16 cellular contexts compared by ENCODE assay signal in the genomic region with DNA sequence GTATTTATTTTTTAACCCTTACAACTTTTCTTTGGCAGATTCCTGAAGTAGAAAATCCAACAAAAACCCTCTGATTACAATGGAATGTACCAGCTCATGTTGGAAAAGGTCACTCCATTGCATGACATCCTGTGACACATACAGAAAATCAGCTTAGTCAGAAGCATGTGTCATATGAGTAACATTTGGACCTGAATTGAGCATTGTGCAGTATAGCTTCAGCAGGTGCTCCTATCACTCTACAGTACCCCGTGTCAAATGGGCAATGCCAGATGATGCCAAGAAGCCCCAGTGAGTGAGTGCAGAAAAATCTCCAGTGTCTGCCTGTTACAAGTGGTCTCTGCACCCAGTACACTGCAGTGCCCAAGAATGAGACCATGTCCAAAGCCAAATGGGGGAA.
A peak's percentile ranks its signal among the peaks of the same experiment; 100 is the strongest.
DNase-seq lines count a peak whose midpoint lies in the region; ATAC-seq, FAIRE-seq and TF ChIP-seq lines count a peak whose summit lies in the region.
"Had no signal": no experiment of that assay in that cellular context is flagged by ENCODE, and none has a peak within 500 bp of the region (broad histone marks: within the 10 kb centered on the region; RNA-seq: fewer than 3 reads in every experiment).

No MANE protein-coding gene starts in this region.

- H3K4me2 ChIP-seq in GM12878 (ENCODE audit: control insufficient read depth, insufficient read depth) (no peak overlapping the region), MM.1S (ENCODE audit: low read depth, low read length) (no peak overlapping the region)

- no peak overlapping the region for H3K4me3 ChIP-seq in MG63
- H3K4me3 ChIP-seq in GM12878: no peak overlapping the region
- no peak overlapping the region for H3K4me3 ChIP-seq in MM.1S (ENCODE audit: low read length)
- H3K4me3 ChIP-seq: cardiac muscle cell, transverse colon had no signal

- no peaks in the 10 kb centered on the region for H3K27me3 Mint-ChIP-seq in activated CD4-positive, alpha-beta T cell treated with anti-CD3 and anti-CD28 coated beads for 36 hours
- H3K27me3 Mint-ChIP-seq in activated CD4-positive, alpha-beta T cell treated with anti-CD3 and anti-CD28 coated beads, Interleukin-2, amount 10 ng/mL, durations not matched to agents 7 days and 5 days: peaks cover 2% of the 10 kb centered on the region
- H3K27me3 Mint-ChIP-seq in T-helper 2 cell treated with Interferon-gamma antibody and Interleukin-4, amounts not matched to agents 5 μg/mL and 100 μg/mL, for 36 hours (ENCODE audit: low read depth): no peaks in the 10 kb centered on the region

- TF ChIP-seq EP300 in GM12878 (IDR thresholded peaks at IDR 0.05; ENCODE audit: borderline replicate concordance in 1 of 2, control insufficient read depth in 1 of 2, low read depth in 2 of 2, low read length in 2 of 2): no peak

- H2AFZ ChIP-seq in GM12878 (ENCODE audit: control insufficient read depth, low read depth, low read length) (no peak overlapping the region), MM.1S (ENCODE audit: low read length) (no peak overlapping the region)

- H3K9ac ChIP-seq in GM12878 (ENCODE audit: control insufficient read depth, insufficient read depth, low read length) (no peak overlapping the region), MM.1S (ENCODE audit: low read length) (no peak overlapping the region)

- SMC1A ChIA-PET in GM12878 (lab: Charles Lee; ENCODE audit: uncharacterized antibody, unreplicated experiment): no interaction called here

- H3K36me3 ChIP-seq in MG63 (no peaks in the 10 kb centered on the region), GM12878 (ENCODE audit: control insufficient read depth in 2 of 2, insufficient read depth in 2 of 2, low read length in 1 of 2) (no peaks in the 10 kb centered on the region), MM.1S (replicated peaks; ENCODE audit: insufficient read depth, low read length) (no peaks in the 10 kb centered on the region)
- H3K36me3 ChIP-seq: cardiac muscle cell, transverse colon had no signal

- RAD21 ChIA-PET in GM12878 (lab: Charles Lee; ENCODE audit: unreplicated experiment): no interaction called here

- no peaks in the 10 kb centered on the region for H3K9me2 ChIP-seq in MM.1S (replicated peaks; ENCODE audit: insufficient read depth, low read length)

- WGBS in GM12878 (ENCODE audit: insufficient coverage, insufficient replicate concordance, low lambda C conversion rate, missing lambda C conversion rate): 0% methylated on average over 1 of the region's 1 CpG

- peak overlapping the region; percentile 75 for H3K27ac Mint-ChIP-seq in activated CD4-positive, alpha-beta T cell treated with anti-CD3 and anti-CD28 coated beads for 36 hours
- H3K27ac Mint-ChIP-seq in activated CD4-positive, alpha-beta T cell treated with anti-CD3 and anti-CD28 coated beads, Interleukin-2, amount 10 ng/mL, durations not matched to agents 7 days and 5 days: no peak overlapping the region
- H3K27ac Mint-ChIP-seq in T-helper 2 cell treated with Interferon-gamma antibody and Interleukin-4, amounts not matched to agents 5 μg/mL and 100 μg/mL, for 36 hours: no peak overlapping the region
- H3K27ac Mint-ChIP-seq: endodermal cell had no signal

- H3K9me3 Mint-ChIP-seq in activated CD4-positive, alpha-beta T cell treated with anti-CD3 and anti-CD28 coated beads for 36 hours (ENCODE audit: low read depth): peaks cover 17% of the 10 kb centered on the region
- peaks cover 25% of the 10 kb centered on the region for H3K9me3 Mint-ChIP-seq in activated CD4-positive, alpha-beta T cell treated with anti-CD3 and anti-CD28 coated beads, Interleukin-2, amount 10 ng/mL, durations not matched to agents 7 days and 5 days
- H3K9me3 Mint-ChIP-seq in T-helper 2 cell treated with Interferon-gamma antibody and Interleukin-4, amounts not matched to agents 5 μg/mL and 100 μg/mL, for 36 hours: peaks cover 36% of the 10 kb centered on the region

- intact Hi-C loops in activated CD4-positive, alpha-beta T cell treated with anti-CD3 and anti-CD28 coated beads for 36 hours (cut with DNase I, micrococcal nuclease): loop anchor here (1.0 to 5.0 kb wide), 2 partner anchors 40 to 43 kb away; no protein-coding TSS in a partner anchor
- intact Hi-C loops in GM12878 (cut with micrococcal nuclease; ENCODE audit: unreplicated experiment): no loop called here

- no peaks in the 10 kb centered on the region for H3K27me3 ChIP-seq in MG63
- no peaks in the 10 kb centered on the region for H3K27me3 ChIP-seq in GM12878 (replicated peaks in 1 of 2; ENCODE audit: control insufficient read depth in 2 of 2, insufficient read depth in 2 of 2, low read length in 1 of 2)
- H3K27me3 ChIP-seq in MM.1S (replicated peaks; ENCODE audit: insufficient read depth, low read length): no peaks in the 10 kb centered on the region
- H3K27me3 ChIP-seq: transverse colon had no signal

- TF ChIP-seq POLR2A in GM12878 (IDR thresholded peaks at IDR 0.05; ENCODE audit: low read depth, low read length): no peak

- H3K9me3 ChIP-seq in MG63: 0 out of 2 replicates have a peak, but pooled peaks cover 5% of the 10 kb centered on the region
- H3K9me3 ChIP-seq in GM12878 (replicated peaks; ENCODE audit: control insufficient read depth, insufficient read depth, low read length): no peaks in the 10 kb centered on the region
- H3K9me3 ChIP-seq in MM.1S (replicated peaks; ENCODE audit: insufficient read depth, low read length): no peaks in the 10 kb centered on the region
- H3K9me3 ChIP-seq: transverse colon had no signal

- H3K27ac ChIP-seq in GM12878 (ENCODE audit: control insufficient read depth, insufficient read depth): no peak overlapping the region
- H3K27ac ChIP-seq in MM.1S (ENCODE audit: low read length): no peak overlapping the region
- H3K27ac ChIP-seq: cardiac muscle cell, transverse colon had no signal

- FAIRE-seq in GM12878 (lab: Jason Lieb, UNC): no peak
- FAIRE-seq: A204.1, D721Med, small intestine had no signal

- BruUV-seq in GM12878 (replicated peaks; lab: Mats Ljungman, UMichigan): no TSS peak

- CTCF ChIA-PET in activated CD4-positive, alpha-beta T cell treated with anti-CD3 and anti-CD28 coated beads for 36 hours (lab: Charles Lee): interaction anchor here (0.6 to 1.5 kb wide), 3 partner anchors 9 to 18 kb away, joined by 3 to 8 read pairs (median 4); no protein-coding TSS in a partner anchor
- CTCF ChIA-PET in activated CD4-positive, alpha-beta T cell treated with anti-CD3 and anti-CD28 coated beads, Interleukin-2, amount 10 ng/mL, durations not matched to agents 7 days and 5 days (lab: Charles Lee): interaction anchor here (1.3 kb wide), 1 partner anchor 20 kb away, joined by 3 read pairs; no protein-coding TSS in a partner anchor
- CTCF ChIA-PET in GM12878 (lab: Yijun Ruan, JAX): no interaction called here

- H3K79me2 ChIP-seq in GM12878 (ENCODE audit: control insufficient read depth, insufficient read depth, low read length) (no peaks in the 10 kb centered on the region), MM.1S (ENCODE audit: low read length) (no peaks in the 10 kb centered on the region)

- DNase-seq in activated CD4-positive, alpha-beta T cell treated with anti-CD3 and anti-CD28 coated beads for 36 hours: peak; percentile 28
- DNase-seq in activated CD4-positive, alpha-beta T cell treated with anti-CD3 and anti-CD28 coated beads, Interleukin-2, amount 10 ng/mL, durations not matched to agents 7 days and 5 days: no peak
- DNase-seq in MG63: peak; percentile 54
- no peak for DNase-seq in GM12878 (ENCODE audit: low read depth, low spot score)
- peak; percentile 40 for DNase-seq in renal cortical epithelial cell (ENCODE audit: low read depth)
- no peak for DNase-seq in MM.1S
- DNase-seq in T-helper 2 cell treated with Interferon-gamma antibody and Interleukin-4, amounts not matched to agents 5 μg/mL and 100 μg/mL, for 36 hours (ENCODE audit: low spot score): no peak
- DNase-seq in OCI-M2 (lab: John Stamatoyannopoulos, UW; ENCODE audit: unreplicated experiment): no peak
- DNase-seq: endodermal cell, hippocampal formation, NCI-H2227 treated with DMSO at 0.1 percent for 48 hours, small intestine, transverse colon had no signal

- H3K36me3 Mint-ChIP-seq in activated CD4-positive, alpha-beta T cell treated with anti-CD3 and anti-CD28 coated beads for 36 hours (ENCODE audit: low read depth): no peaks in the 10 kb centered on the region
- H3K36me3 Mint-ChIP-seq in activated CD4-positive, alpha-beta T cell treated with anti-CD3 and anti-CD28 coated beads, Interleukin-2, amount 10 ng/mL, durations not matched to agents 7 days and 5 days (ENCODE audit: low read depth): peaks cover 7% of the 10 kb centered on the region
- H3K36me3 Mint-ChIP-seq in T-helper 2 cell treated with Interferon-gamma antibody and Interleukin-4, amounts not matched to agents 5 μg/mL and 100 μg/mL, for 36 hours (ENCODE audit: low read depth): peaks cover 4% of the 10 kb centered on the region

- TF ChIP-seq RAD21 in GM12878 (IDR thresholded peaks at IDR 0.05; ENCODE audit: insufficient read depth, low read depth, low read length): no peak

- POLR2A ChIA-PET in activated CD4-positive, alpha-beta T cell treated with anti-CD3 and anti-CD28 coated beads for 36 hours (lab: Charles Lee): no interaction called here
- POLR2A ChIA-PET in activated CD4-positive, alpha-beta T cell treated with anti-CD3 and anti-CD28 coated beads, Interleukin-2, amount 10 ng/mL, durations not matched to agents 7 days and 5 days (lab: Charles Lee): interaction anchor here (0.6 kb wide), 1 partner anchor 19 kb away, joined by 4 read pairs; no protein-coding TSS in a partner anchor
- POLR2A ChIA-PET in GM12878 (lab: Charles Lee): no interaction called here

- H3K4me1 ChIP-seq in GM12878 (ENCODE audit: control insufficient read depth, insufficient read depth, low read length) (no peaks in the 10 kb centered on the region), MM.1S (ENCODE audit: low read length) (no peaks in the 10 kb centered on the region)
- H3K4me1 ChIP-seq: transverse colon had no signal

- peak; percentile 98 for ATAC-seq in activated CD4-positive, alpha-beta T cell treated with anti-CD3 and anti-CD28 coated beads for 36 hours
- ATAC-seq in GM12878: no peak

- in situ Hi-C loops in GM12878 (cut with MboI): no loop called here

- H4K20me1 ChIP-seq in GM12878 (ENCODE audit: control insufficient read depth, insufficient read depth) (no peaks in the 10 kb centered on the region), MM.1S (ENCODE audit: insufficient read depth, low read length) (no peaks in the 10 kb centered on the region)

- no peak overlapping the region for H3K4me3 Mint-ChIP-seq in activated CD4-positive, alpha-beta T cell treated with anti-CD3 and anti-CD28 coated beads for 36 hours
- H3K4me3 Mint-ChIP-seq in activated CD4-positive, alpha-beta T cell treated with anti-CD3 and anti-CD28 coated beads, Interleukin-2, amount 10 ng/mL, durations not matched to agents 7 days and 5 days: no peak overlapping the region
- H3K4me3 Mint-ChIP-seq in T-helper 2 cell treated with Interferon-gamma antibody and Interleukin-4, amounts not matched to agents 5 μg/mL and 100 μg/mL, for 36 hours: no peak overlapping the region
- H3K4me3 Mint-ChIP-seq: endodermal cell had no signal

- no peaks in the 10 kb centered on the region for H3F3A ChIP-seq in MM.1S (ENCODE audit: insufficient read depth, low read length)

- TF ChIP-seq CTCF in GM12878 (IDR thresholded peaks at IDR 0.05 in 2 of 3, conservative IDR thresholded peaks at IDR 0.05 in 1 of 3; ENCODE audit: control insufficient read depth in 2 of 3, extremely low read depth in 1 of 3, insufficient read depth in 1 of 3, low read depth in 3 of 3, low read length in 3 of 3): no peak
- TF ChIP-seq CTCF in MM.1S (IDR thresholded peaks at IDR 0.05; ENCODE audit: low read length): no peak

- H3K4me1 Mint-ChIP-seq in activated CD4-positive, alpha-beta T cell treated with anti-CD3 and anti-CD28 coated beads for 36 hours: peaks cover 26% of the 10 kb centered on the region
- peaks cover 6% of the 10 kb centered on the region for H3K4me1 Mint-ChIP-seq in activated CD4-positive, alpha-beta T cell treated with anti-CD3 and anti-CD28 coated beads, Interleukin-2, amount 10 ng/mL, durations not matched to agents 7 days and 5 days
- peaks cover 5% of the 10 kb centered on the region for H3K4me1 Mint-ChIP-seq in T-helper 2 cell treated with Interferon-gamma antibody and Interleukin-4, amounts not matched to agents 5 μg/mL and 100 μg/mL, for 36 hours (ENCODE audit: low read depth)
- H3K4me1 Mint-ChIP-seq: endodermal cell had no signal

Comparison
In these comparisons a context has a peak if more than half of its experiments do, and no peak if none do; other contexts are left out.
1. DNase-seq: peak in activated CD4-positive, alpha-beta T cell treated with anti-CD3 and anti-CD28 coated beads for 36 hours (single experiment), MG63 (single experiment) and renal cortical epithelial cell (single experiment); none in activated CD4-positive, alpha-beta T cell treated with anti-CD3 and anti-CD28 coated beads, Interleukin-2, amount 10 ng/mL, durations not matched to agents 7 days and 5 days (single experiment), GM12878 (single experiment), MM.1S (single experiment), T-helper 2 cell treated with Interferon-gamma antibody and Interleukin-4, amounts not matched to agents 5 μg/mL and 100 μg/mL, for 36 hours (single experiment) and OCI-M2 (single experiment).